ENCODE assay signal across 25 cellular contexts in the genomic region with DNA sequence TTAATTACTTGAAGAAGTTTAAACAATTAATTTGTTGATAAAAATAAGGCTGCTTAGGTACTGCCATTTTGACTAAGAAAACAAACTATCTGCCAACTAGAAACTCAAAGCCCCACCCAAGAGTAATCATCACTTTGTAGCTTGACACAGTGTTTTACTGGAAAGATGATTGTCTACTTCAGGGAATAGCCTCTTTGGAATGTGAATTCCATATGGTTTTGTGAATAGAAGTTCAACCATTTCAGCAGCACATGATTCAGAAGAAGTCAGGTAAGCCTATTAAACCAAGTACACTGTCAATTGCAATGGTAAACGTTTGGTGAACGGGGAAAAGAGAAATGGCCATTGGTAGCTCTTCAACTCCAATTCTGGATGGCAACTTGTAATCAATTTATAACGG.
"Had no signal": no experiment of that assay in that cellular context is flagged by ENCODE, and none has a peak within 500 bp of the region (broad histone marks: within the 10 kb centered on the region; RNA-seq: fewer than 3 reads in every experiment).

No MANE protein-coding gene starts in this region.

- H3K4me2 ChIP-seq: KMS-11, SK-N-SH had no signal

- H3K36me3 ChIP-seq: adrenal gland, SJCRH30 had no signal

- H3K4me1 ChIP-seq: adrenal gland, SJCRH30 had no signal

- H3K27me3 ChIP-seq: adrenal gland, SJCRH30 had no signal

- H3K4me1 Mint-ChIP-seq: activated CD8-positive, alpha-beta memory T cell treated with anti-CD3 and anti-CD28 coated beads, Interleukin-2, amount 10 ng/mL, durations not matched to agents 7 days and 5 days; activated naive CD8-positive, alpha-beta T cell treated with anti-CD3 and anti-CD28 coated beads, Interleukin-2, amount 10 ng/mL, durations not matched to agents 7 days and 5 days had no signal

- H3K27ac Mint-ChIP-seq: activated CD8-positive, alpha-beta memory T cell treated with anti-CD3 and anti-CD28 coated beads, Interleukin-2, amount 10 ng/mL, durations not matched to agents 7 days and 5 days; activated naive CD8-positive, alpha-beta T cell treated with anti-CD3 and anti-CD28 coated beads, Interleukin-2, amount 10 ng/mL, durations not matched to agents 7 days and 5 days had no signal

- H3K9me3 ChIP-seq: adrenal gland, SJCRH30, SK-N-SH had no signal

- H3K9me3 Mint-ChIP-seq: activated naive CD8-positive, alpha-beta T cell treated with anti-CD3 and anti-CD28 coated beads, Interleukin-2, amount 10 ng/mL, durations not matched to agents 7 days and 5 days; activated T-cell treated with anti-CD3 and anti-CD28 coated beads, Interleukin-2, amount 50 U/mL, for 4 hours had no signal

- H3K36me3 Mint-ChIP-seq: activated CD8-positive, alpha-beta memory T cell treated with anti-CD3 and anti-CD28 coated beads, Interleukin-2, amount 10 ng/mL, durations not matched to agents 7 days and 5 days; activated naive CD8-positive, alpha-beta T cell treated with anti-CD3 and anti-CD28 coated beads, Interleukin-2, amount 10 ng/mL, durations not matched to agents 7 days and 5 days had no signal

- H3K4me3 ChIP-seq: adrenal gland, SJCRH30 had no signal

- ATAC-seq: activated CD4-positive, CD25-positive, alpha-beta regulatory T cell treated with anti-CD3 and anti-CD28 coated beads, Interleukin-2, amount 50 U/mL, for 24 hours; activated CD8-positive, alpha-beta memory T cell treated with anti-CD3 and anti-CD28 coated beads, Interleukin-2, amount 10 ng/mL, durations not matched to agents 7 days and 5 days; activated T-cell treated with anti-CD3 and anti-CD28 coated beads, Interleukin-2, amount 50 U/mL, for 4 hours; Right ventricle myocardium inferior had no signal

- DNase-seq: activated CD4-positive, alpha-beta T cell treated with anti-CD3 and anti-CD28 coated beads for 4 hours; activated CD4-positive, alpha-beta T cell treated with anti-CD3 and anti-CD28 coated beads, Interleukin-2, amount 50 U/mL, for 48 hours; activated CD8-positive, alpha-beta memory T cell treated with anti-CD3 and anti-CD28 coated beads, Interleukin-2, amount 10 ng/mL, durations not matched to agents 7 days and 5 days; activated naive CD4-positive, alpha-beta T cell treated with anti-CD3 and anti-CD28 coated beads, Interleukin-2, amount 50 U/mL, for 16 hours; activated naive CD8-positive, alpha-beta T cell treated with anti-CD3 and anti-CD28 coated beads, Interleukin-2, amount 10 ng/mL, durations not matched to agents 7 days and 5 days; activated T-cell treated with anti-CD3 and anti-CD28 coated beads, Interleukin-2, amount 50 U/mL, for 4 hours; adrenal gland; anterior cingulate cortex; central memory CD4-positive, alpha-beta T cell; MV-4-11; NCI-H1092 treated with DMSO at 0.1 percent for 48 hours; NCI-H1417 treated with DMSO at 0.1 percent for 48 hours; NCI-H1694; NCI-H2029; NCI-H2107; NCI-H2171 treated with DMSO at 0.1 percent for 48 hours; NCI-H226; NCI-H526 treated with DMSO at 0.1 percent for 48 hours; NCI-H82; SJCRH30; SK-N-SH; T-helper 1 cell had no signal

- H3K9ac ChIP-seq: KMS-11, SK-N-SH had no signal

- H3K27ac ChIP-seq: adrenal gland, KMS-11, SJCRH30 had no signal

- H3K4me3 Mint-ChIP-seq: activated CD8-positive, alpha-beta memory T cell treated with anti-CD3 and anti-CD28 coated beads, Interleukin-2, amount 10 ng/mL, durations not matched to agents 7 days and 5 days; activated naive CD8-positive, alpha-beta T cell treated with anti-CD3 and anti-CD28 coated beads, Interleukin-2, amount 10 ng/mL, durations not matched to agents 7 days and 5 days; activated T-cell treated with anti-CD3 and anti-CD28 coated beads, Interleukin-2, amount 50 U/mL, for 4 hours had no signal
